ENCODE assay signal across 10 cellular contexts in genomic region chr2:129233751-129234406, GRCh38.
DNase-seq lines count a peak whose midpoint lies in the region; ATAC-seq, FAIRE-seq and TF ChIP-seq lines count a peak whose summit lies in the region.
"Had no signal": no experiment of that assay in that cellular context is flagged by ENCODE, and none has a peak within 500 bp of the region (broad histone marks: within the 10 kb centered on the region; RNA-seq: fewer than 3 reads in every experiment).

No MANE protein-coding gene starts in this region.

- H3K79me2 ChIP-seq in keratinocyte (ENCODE audit: control insufficient read depth, insufficient read depth, low read length): no peaks in the 10 kb centered on the region

- FAIRE-seq in keratinocyte (lab: Jason Lieb, UNC) (peak; percentile 78), urothelium cell line (lab: Jason Lieb, UNC) (no peak)

- H3K9ac ChIP-seq in keratinocyte (ENCODE audit: control insufficient read depth, extremely low read depth, insufficient read depth, low read length): no peak overlapping the region

- dilution Hi-C loops in keratinocyte (cut with MboI; ENCODE audit: extremely low pct_ligation_motif_present, low sequenced_read_pairs): no loop called here

- CTCF ChIA-PET in MCF 10A (lab: Yijun Ruan, JAX): interaction anchor here (0.6 to 1.2 kb wide), 9 partner anchors 10 to 1317 kb away, joined by 3 to 8 read pairs (median 4); no protein-coding TSS in a partner anchor
- CTCF ChIA-PET in WTC11 (lab: Charles Lee): interaction anchor here (1.0 kb wide), 1 partner anchor 20 kb away, joined by 4 read pairs; no protein-coding TSS in a partner anchor

- H3K36me3 Mint-ChIP-seq in MCF 10A (ENCODE audit: insufficient read depth, unreplicated experiment): no peaks in the 10 kb centered on the region
- peaks cover 5% of the 10 kb centered on the region for H3K36me3 Mint-ChIP-seq in WTC11
- H3K36me3 Mint-ChIP-seq: CD4-positive, CD25-positive, alpha-beta regulatory T cell had no signal

- H3K9me3 ChIP-seq in breast epithelium (no peaks in the 10 kb centered on the region), keratinocyte (ENCODE audit: control insufficient read depth, low read depth, low read length) (no peaks in the 10 kb centered on the region)

- H3K4me1 ChIP-seq in breast epithelium (no peaks in the 10 kb centered on the region), keratinocyte (ENCODE audit: control insufficient read depth, extremely low read depth, insufficient read depth, low read length) (peaks cover 26% of the 10 kb centered on the region)

- H3K27me3 Mint-ChIP-seq in MCF 10A (ENCODE audit: insufficient read depth, unreplicated experiment) (no peaks in the 10 kb centered on the region), WTC11 (ENCODE audit: low read depth) (no peaks in the 10 kb centered on the region)
- H3K27me3 Mint-ChIP-seq: activated CD8-positive, alpha-beta T cell treated with anti-CD3 and anti-CD28 coated beads for 36 hours; CD4-positive, CD25-positive, alpha-beta regulatory T cell had no signal

- H3K27me3 ChIP-seq in breast epithelium (no peaks in the 10 kb centered on the region), keratinocyte (ENCODE audit: control insufficient read depth, extremely low read depth, insufficient read depth, low read length) (no peaks in the 10 kb centered on the region)

- H3K4me1 Mint-ChIP-seq in MCF 10A (ENCODE audit: insufficient read depth, unreplicated experiment): peaks cover 13% of the 10 kb centered on the region
- H3K4me1 Mint-ChIP-seq in WTC11: no peaks in the 10 kb centered on the region
- H3K4me1 Mint-ChIP-seq: CD4-positive, CD25-positive, alpha-beta regulatory T cell had no signal

- H3K9me3 Mint-ChIP-seq in MCF 10A (ENCODE audit: unreplicated experiment) (no peaks in the 10 kb centered on the region), WTC11 (peaks cover 25% of the 10 kb centered on the region)
- H3K9me3 Mint-ChIP-seq: activated CD8-positive, alpha-beta T cell treated with anti-CD3 and anti-CD28 coated beads for 36 hours had no signal

- ATAC-seq in WTC11: peak; percentile 66
- ATAC-seq: activated CD8-positive, alpha-beta T cell treated with anti-CD3 and anti-CD28 coated beads for 36 hours had no signal

- DNase-seq in MCF 10A (ENCODE audit: unreplicated experiment) (peak; percentile 17), breast epithelium (ENCODE audit: low spot score in 2 of 2) (no peak), WTC11 (ENCODE audit: low spot score) (no peak), keratinocyte (ENCODE audit: low read depth, low spot score) (no peak), urothelium cell line (ENCODE audit: low spot score) (peak; percentile 48), RKO (ENCODE audit: low spot score) (no peak)
- DNase-seq in stimulated activated CD4-positive, alpha-beta T cell treated with anti-CD3 and anti-CD28 coated beads, Interleukin-2, amount 100 ng/mL, for 48 hours: no peak
- no peak for DNase-seq in activated CD4-positive, CD25-positive, alpha-beta regulatory T cell treated with anti-CD3 and anti-CD28 coated beads, Interleukin-2, amount 50 U/mL, for 72 hours
- DNase-seq: activated CD8-positive, alpha-beta T cell treated with anti-CD3 and anti-CD28 coated beads for 36 hours; CD4-positive, CD25-positive, alpha-beta regulatory T cell had no signal

- TF ChIP-seq POLR2A in breast epithelium (IDR thresholded peaks at IDR 0.05): no peak

- intact Hi-C loops in MCF 10A (cut with micrococcal nuclease): loop anchor here (1.0 kb wide), 2 partner anchors 498 to 913 kb away; no protein-coding TSS in a partner anchor
- intact Hi-C loops in breast epithelium (cut with DNase I; ENCODE audit: low total_unique reads): no loop called here

- H3K4me3 Mint-ChIP-seq in MCF 10A (ENCODE audit: unreplicated experiment) (no peak overlapping the region), WTC11 (no peak overlapping the region)
- H3K4me3 Mint-ChIP-seq: activated CD8-positive, alpha-beta T cell treated with anti-CD3 and anti-CD28 coated beads for 36 hours; CD4-positive, CD25-positive, alpha-beta regulatory T cell had no signal

- no peaks in the 10 kb centered on the region for H3K9me1 ChIP-seq in keratinocyte (ENCODE audit: control insufficient read depth, extremely low read depth, insufficient read depth, low read length)

- no peak overlapping the region for H3K27ac ChIP-seq in breast epithelium
- H3K27ac ChIP-seq in keratinocyte (ENCODE audit: control insufficient read depth, insufficient read depth, low read length): no peak overlapping the region

- H3K27ac Mint-ChIP-seq in MCF 10A (ENCODE audit: low read depth, unreplicated experiment): peak overlapping the region; percentile 51
- H3K27ac Mint-ChIP-seq in WTC11: no peak overlapping the region
- H3K27ac Mint-ChIP-seq: activated CD8-positive, alpha-beta T cell treated with anti-CD3 and anti-CD28 coated beads for 36 hours; CD4-positive, CD25-positive, alpha-beta regulatory T cell had no signal

- peak overlapping the region; percentile 58 for H2AFZ ChIP-seq in keratinocyte (ENCODE audit: control insufficient read depth, low read length)

- no peaks in the 10 kb centered on the region for H3K36me3 ChIP-seq in breast epithelium
- H3K36me3 ChIP-seq in keratinocyte (ENCODE audit: control insufficient read depth in 2 of 2, extremely low read depth in 1 of 2, insufficient read depth in 2 of 2, low read length in 2 of 2): no peaks in the 10 kb centered on the region

- peak overlapping the region; percentile 57 for H3K4me2 ChIP-seq in keratinocyte (ENCODE audit: control insufficient read depth, extremely low read depth, insufficient read depth, low read depth, low read length)

- BruUV-seq in MCF 10A (replicated peaks; lab: Mats Ljungman, UMichigan): no TSS peak

- POLR2A ChIA-PET in MCF 10A (lab: Yijun Ruan, JAX) (interaction anchor here (0.6 kb wide), 1 partner anchor 204 kb away, joined by 3 read pairs; no protein-coding TSS in a partner anchor), WTC11 (lab: Charles Lee) (no interaction called here)

- H4K20me1 ChIP-seq in keratinocyte (ENCODE audit: control insufficient read depth, extremely low read depth, insufficient read depth, low read length): no peaks in the 10 kb centered on the region

- H3K4me3 ChIP-seq in breast epithelium: no peak overlapping the region
- no peak overlapping the region for H3K4me3 ChIP-seq in keratinocyte (ENCODE audit: control insufficient read depth in 2 of 3, extremely low read depth in 1 of 3, insufficient read depth in 2 of 3, low read depth in 1 of 3, low read length in 3 of 3)

- TF ChIP-seq CTCF in MCF 10A (IDR thresholded peaks at IDR 0.05; ENCODE audit: unreplicated experiment): peak; percentile 39
- peak in 1 of 3 donors; percentile 16 for TF ChIP-seq CTCF in breast epithelium (IDR thresholded peaks at IDR 0.05)
- TF ChIP-seq CTCF in WTC11 (IDR thresholded peaks at IDR 0.05): no peak
- peak; percentile 31 to 64 (median 36) for TF ChIP-seq CTCF in keratinocyte (optimal IDR thresholded peaks at IDR 0.05 in 1 of 3, IDR thresholded peaks at IDR 0.05 in 1 of 3, conservative IDR thresholded peaks at IDR 0.05 in 1 of 3; ENCODE audit: extremely low read depth in 1 of 3, insufficient read depth in 2 of 3, low read length in 3 of 3)

TF ChIP-seq in WTC11, 78 proteins besides CTCF, POLR2A, EP300 and RAD21 (continues in another document):
- TF ChIP-seq ZNF232 (CRISPR knock-in tag; IDR thresholded peaks at IDR 0.05): no peak
- TF ChIP-seq ZNF121 (CRISPR knock-in tag; IDR thresholded peaks at IDR 0.05): no peak
- TF ChIP-seq MXD4 (CRISPR knock-in tag; IDR thresholded peaks at IDR 0.05; ENCODE audit: borderline replicate concordance): no peak
- TF ChIP-seq SMAD3 (CRISPR knock-in tag; IDR thresholded peaks at IDR 0.05; ENCODE audit: borderline replicate concordance): no peak
- TF ChIP-seq NFE2L1 (CRISPR knock-in tag; IDR thresholded peaks at IDR 0.05): no peak
- no peak for TF ChIP-seq TCF7 (CRISPR knock-in tag; IDR thresholded peaks at IDR 0.05; ENCODE audit: low read depth)
- TF ChIP-seq, protein P1, sequence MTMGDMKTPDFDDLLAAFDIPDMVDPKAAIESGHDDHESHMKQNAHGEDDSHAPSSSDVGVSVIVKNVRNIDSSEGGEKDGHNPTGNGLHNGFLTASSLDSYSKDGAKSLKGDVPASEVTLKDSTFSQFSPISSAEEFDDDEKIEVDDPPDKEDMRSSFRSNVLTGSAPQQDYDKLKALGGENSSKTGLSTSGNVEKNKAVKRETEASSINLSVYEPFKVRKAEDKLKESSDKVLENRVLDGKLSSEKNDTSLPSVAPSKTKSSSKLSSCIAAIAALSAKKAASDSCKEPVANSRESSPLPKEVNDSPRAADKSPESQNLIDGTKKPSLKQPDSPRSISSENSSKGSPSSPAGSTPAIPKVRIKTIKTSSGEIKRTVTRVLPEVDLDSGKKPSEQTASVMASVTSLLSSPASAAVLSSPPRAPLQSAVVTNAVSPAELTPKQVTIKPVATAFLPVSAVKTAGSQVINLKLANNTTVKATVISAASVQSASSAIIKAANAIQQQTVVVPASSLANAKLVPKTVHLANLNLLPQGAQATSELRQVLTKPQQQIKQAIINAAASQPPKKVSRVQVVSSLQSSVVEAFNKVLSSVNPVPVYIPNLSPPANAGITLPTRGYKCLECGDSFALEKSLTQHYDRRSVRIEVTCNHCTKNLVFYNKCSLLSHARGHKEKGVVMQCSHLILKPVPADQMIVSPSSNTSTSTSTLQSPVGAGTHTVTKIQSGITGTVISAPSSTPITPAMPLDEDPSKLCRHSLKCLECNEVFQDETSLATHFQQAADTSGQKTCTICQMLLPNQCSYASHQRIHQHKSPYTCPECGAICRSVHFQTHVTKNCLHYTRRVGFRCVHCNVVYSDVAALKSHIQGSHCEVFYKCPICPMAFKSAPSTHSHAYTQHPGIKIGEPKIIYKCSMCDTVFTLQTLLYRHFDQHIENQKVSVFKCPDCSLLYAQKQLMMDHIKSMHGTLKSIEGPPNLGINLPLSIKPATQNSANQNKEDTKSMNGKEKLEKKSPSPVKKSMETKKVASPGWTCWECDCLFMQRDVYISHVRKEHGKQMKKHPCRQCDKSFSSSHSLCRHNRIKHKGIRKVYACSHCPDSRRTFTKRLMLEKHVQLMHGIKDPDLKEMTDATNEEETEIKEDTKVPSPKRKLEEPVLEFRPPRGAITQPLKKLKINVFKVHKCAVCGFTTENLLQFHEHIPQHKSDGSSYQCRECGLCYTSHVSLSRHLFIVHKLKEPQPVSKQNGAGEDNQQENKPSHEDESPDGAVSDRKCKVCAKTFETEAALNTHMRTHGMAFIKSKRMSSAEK (CRISPR knock-in tag; IDR thresholded peaks at IDR 0.05; ENCODE audit: borderline replicate concordance): no peak
- TF ChIP-seq SP1 (CRISPR knock-in tag; conservative IDR thresholded peaks at IDR 0.05): no peak
- TF ChIP-seq OVOL2 (CRISPR knock-in tag; IDR thresholded peaks at IDR 0.05; ENCODE audit: borderline replicate concordance): no peak
- TF ChIP-seq ATF1 (CRISPR knock-in tag; IDR thresholded peaks at IDR 0.05): no peak

Comparison
In these comparisons a context has a peak if more than half of its experiments do, and no peak if none do; other contexts are left out.
1. DNase-seq: peak in MCF 10A (single experiment) and urothelium cell line (single experiment); none in breast epithelium (0 of 2), WTC11 (single experiment), keratinocyte (single experiment), RKO (single experiment), stimulated activated CD4-positive, alpha-beta T cell treated with anti-CD3 and anti-CD28 coated beads, Interleukin-2, amount 100 ng/mL, for 48 hours (0 of 2) and activated CD4-positive, CD25-positive, alpha-beta regulatory T cell treated with anti-CD3 and anti-CD28 coated beads, Interleukin-2, amount 50 U/mL, for 72 hours (single experiment).